In the genomic region with DNA sequence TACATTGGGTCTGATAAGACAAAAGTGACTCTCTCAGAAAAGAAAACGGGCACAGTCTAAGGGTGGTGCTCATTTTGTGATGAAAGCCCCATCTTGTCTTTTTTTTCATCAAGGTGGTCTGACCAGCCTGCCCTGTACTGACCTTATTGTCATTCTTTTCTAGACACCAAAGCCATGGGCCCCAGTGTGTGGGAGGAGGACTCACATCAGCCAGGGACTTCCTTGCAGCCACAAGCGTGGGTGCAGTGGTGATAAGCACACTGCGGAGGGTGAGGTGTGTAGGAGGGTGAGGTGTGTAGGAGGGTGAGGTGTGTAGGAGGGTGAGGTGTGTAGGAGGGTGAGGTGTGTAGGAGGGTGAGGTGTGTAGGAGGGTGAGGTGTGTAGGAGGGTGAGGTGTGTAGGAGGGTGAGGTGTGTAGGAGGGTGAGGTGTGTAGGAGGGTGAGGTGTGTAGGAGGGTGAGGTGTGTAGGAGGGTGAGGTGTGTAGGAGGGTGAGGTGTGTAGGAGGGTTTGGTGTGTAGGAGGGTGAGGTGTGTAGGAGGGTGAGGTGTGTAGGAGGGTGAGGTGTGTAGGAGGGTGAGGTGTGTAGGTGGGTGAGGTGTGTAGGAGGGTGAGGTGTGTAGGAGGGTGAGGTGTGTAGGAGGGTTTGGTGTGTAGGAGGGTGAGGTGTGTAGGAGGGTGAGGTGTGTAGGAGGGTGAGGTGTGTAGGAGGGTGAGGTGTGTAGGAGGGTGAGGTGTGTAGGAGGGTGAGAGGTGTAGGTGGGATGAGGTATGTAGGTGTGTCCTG, we compare ENCODE assay signal across 8 cellular contexts.
DNase-seq lines count a peak whose midpoint lies in the region; FAIRE-seq and TF ChIP-seq lines count a peak whose summit lies in the region.
"Not testable (repeated sequence)": the region's sequence is repeated elsewhere in the genome, so short reads cannot be mapped to it uniquely, and the experiment has no call there.

No MANE protein-coding gene starts in this region.

- H3K9me3 ChIP-seq in kidney (ENCODE audit: control insufficient read depth in 1 of 2, low read length in 2 of 2): not testable (repeated sequence)
- H3K9me3 ChIP-seq in spleen: peaks cover 0 to 23% (median 10%) of the 10 kb centered on the region in 8 donors

- 63 to 72% (median 68%) methylated on average over 3 of the region's 3 CpGs for WGBS in spleen, 5 donors

- H3K9ac ChIP-seq in kidney (ENCODE audit: low read length in 2 of 2): not testable (repeated sequence)

- H3K4me3 ChIP-seq in NB4 (ENCODE audit: low read depth, low read length); kidney (ENCODE audit: low read length in 2 of 2); spleen: not testable (repeated sequence)

- peak overlapping the region; percentile 89 for H3K27ac Mint-ChIP-seq in activated naive CD8-positive, alpha-beta T cell
- H3K27ac Mint-ChIP-seq in type B pancreatic cell: peak overlapping the region; percentile 8

- peak overlapping the region; percentile 27 for H3K4me3 Mint-ChIP-seq in activated naive CD8-positive, alpha-beta T cell
- not testable (repeated sequence) for H3K4me3 Mint-ChIP-seq in type B pancreatic cell

- not testable (repeated sequence) for H3K27ac ChIP-seq in kidney (ENCODE audit: low read depth in 2 of 2, low read length in 2 of 2)
- peak overlapping the region in 4 of 8 donors; percentile 38 to 79 (median 76) for H3K27ac ChIP-seq in spleen

- peaks cover 55% of the 10 kb centered on the region for H3K4me1 Mint-ChIP-seq in activated naive CD8-positive, alpha-beta T cell (ENCODE audit: low read depth)
- not testable (repeated sequence) for H3K4me1 Mint-ChIP-seq in type B pancreatic cell (ENCODE audit: unreplicated experiment)

- peaks cover 0 to 29% (median 0%) of the 10 kb centered on the region in 7 donors for H3K27me3 ChIP-seq in spleen (replicated peaks in 1 of 7)

- intact Hi-C loops in kidney (cut with DNase I); spleen (cut with DNase I; ENCODE audit: low total_unique reads): not testable (repeated sequence)

- peak; percentile 22 for DNase-seq in CD1c-positive myeloid dendritic cell (ENCODE audit: extremely low spot score)
- peak; percentile 47 for DNase-seq in NB4 (ENCODE audit: low read depth)
- DNase-seq in activated CD8-positive, alpha-beta memory T cell treated with anti-CD3 and anti-CD28 coated beads, Interleukin-2, amount 50 U/mL, for 4 hours: peak; percentile 28
- peak; percentile 18 for DNase-seq in kidney
- DNase-seq in spleen: peak; percentile 38
- DNase-seq in type B pancreatic cell (ENCODE audit: extremely low spot score, unreplicated experiment): not testable (repeated sequence)

- not testable (repeated sequence) for TF ChIP-seq POLR2A in NB4 (IDR thresholded peaks at IDR 0.05; ENCODE audit: extremely low read depth, insufficient read length); spleen (IDR thresholded peaks at IDR 0.05)

- H3K27me3 Mint-ChIP-seq in activated naive CD8-positive, alpha-beta T cell: not testable (repeated sequence)
- H3K27me3 Mint-ChIP-seq in type B pancreatic cell: peaks cover 15% of the 10 kb centered on the region

- H3K4me1 ChIP-seq in kidney (ENCODE audit: control insufficient read depth in 1 of 2, insufficient read depth in 1 of 2, low read depth in 1 of 2, low read length in 2 of 2): not testable (repeated sequence)
- peaks cover 11 to 33% (median 21%) of the 10 kb centered on the region in 6 donors for H3K4me1 ChIP-seq in spleen

- not testable (repeated sequence) for H3K9me3 Mint-ChIP-seq in activated naive CD8-positive, alpha-beta T cell (ENCODE audit: low read depth); type B pancreatic cell

- FAIRE-seq in colon (lab: Jason Lieb, UNC): peak; percentile 89
- not testable (repeated sequence) for FAIRE-seq in kidney (lab: Jason Lieb, UNC)

- H3K36me3 Mint-ChIP-seq in activated naive CD8-positive, alpha-beta T cell; type B pancreatic cell: not testable (repeated sequence)

- H3K36me3 ChIP-seq in kidney (ENCODE audit: control insufficient read depth in 1 of 2, insufficient read depth in 2 of 2, low read length in 2 of 2); spleen: not testable (repeated sequence)

- not testable (repeated sequence) for TF ChIP-seq CTCF in NB4 (IDR thresholded peaks at IDR 0.05; ENCODE audit: low read depth, low read length); kidney (IDR thresholded peaks at IDR 0.05; ENCODE audit: borderline replicate concordance, extremely low read depth, insufficient read depth); spleen (IDR thresholded peaks at IDR 0.05 in 8 of 11, conservative IDR thresholded peaks at IDR 0.05 in 3 of 11); type B pancreatic cell (conservative IDR thresholded peaks at IDR 0.05)
